ENCODE assay signal across 9 cellular contexts in the genomic region with DNA sequence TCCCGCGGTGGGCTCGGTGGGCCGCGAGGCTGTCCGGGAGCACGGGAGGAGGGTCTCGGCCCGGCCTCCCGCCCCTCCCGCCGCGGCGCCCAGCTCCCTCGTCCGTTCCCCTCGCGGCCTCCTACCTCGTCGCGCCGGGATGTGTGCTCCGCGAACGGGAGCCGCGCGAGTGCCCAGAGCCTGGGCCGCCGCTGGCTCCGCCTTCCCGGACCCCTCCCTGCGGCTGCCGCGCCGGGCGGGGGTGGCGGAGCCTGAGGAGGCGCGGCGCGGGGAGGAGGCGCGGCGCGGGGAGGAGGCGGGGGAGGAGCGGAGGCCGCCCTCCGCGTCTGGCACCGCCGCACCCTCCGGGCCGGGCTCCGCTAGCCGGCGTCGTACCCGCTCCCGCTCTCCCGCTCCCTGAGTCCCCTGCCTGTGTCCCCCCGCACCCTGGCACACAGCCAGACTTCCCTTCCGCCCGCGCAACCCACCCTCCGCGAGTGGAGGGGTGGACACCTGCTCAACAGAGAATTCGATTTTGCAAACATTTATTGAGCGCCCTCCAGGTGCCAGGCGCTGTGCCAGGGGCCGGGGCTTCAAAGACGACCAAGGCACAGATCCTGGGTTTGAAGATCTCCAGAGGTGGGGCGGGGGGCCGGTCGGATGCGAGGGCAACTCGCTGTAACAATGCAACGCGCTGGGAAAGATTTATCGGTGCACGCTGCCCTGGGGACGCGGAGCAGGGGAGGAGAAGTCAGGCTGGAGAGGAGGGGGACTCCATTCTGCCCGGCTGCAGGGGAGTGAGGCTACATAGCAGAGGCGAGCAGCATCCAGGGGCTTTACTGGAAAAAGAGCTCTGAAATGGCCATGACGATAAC. TPM values are rescaled to one million over a fixed set of nuclear protein-coding genes. Genes with fewer than 3 reads are reported as not detected.
DNase-seq lines count a peak whose midpoint lies in the region; ATAC-seq, FAIRE-seq and TF ChIP-seq lines count a peak whose summit lies in the region.
"Had no signal": no experiment of that assay in that cellular context is flagged by ENCODE, and none has a peak within 500 bp of the region (broad histone marks: within the 10 kb centered on the region; RNA-seq: fewer than 3 reads in every experiment).

A gene with protein sequence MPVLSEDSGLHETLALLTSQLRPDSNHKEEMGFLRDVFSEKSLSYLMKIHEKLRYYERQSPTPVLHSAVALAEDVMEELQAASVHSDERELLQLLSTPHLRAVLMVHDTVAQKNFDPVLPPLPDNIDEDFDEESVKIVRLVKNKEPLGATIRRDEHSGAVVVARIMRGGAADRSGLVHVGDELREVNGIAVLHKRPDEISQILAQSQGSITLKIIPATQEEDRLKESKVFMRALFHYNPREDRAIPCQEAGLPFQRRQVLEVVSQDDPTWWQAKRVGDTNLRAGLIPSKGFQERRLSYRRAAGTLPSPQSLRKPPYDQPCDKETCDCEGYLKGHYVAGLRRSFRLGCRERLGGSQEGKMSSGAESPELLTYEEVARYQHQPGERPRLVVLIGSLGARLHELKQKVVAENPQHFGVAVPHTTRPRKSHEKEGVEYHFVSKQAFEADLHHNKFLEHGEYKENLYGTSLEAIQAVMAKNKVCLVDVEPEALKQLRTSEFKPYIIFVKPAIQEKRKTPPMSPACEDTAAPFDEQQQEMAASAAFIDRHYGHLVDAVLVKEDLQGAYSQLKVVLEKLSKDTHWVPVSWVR (minus strand): TSS at position 171 of the 854 bp plus-strand sequence. CDS start 1,240 bp downstream, outside the sequence.

- no peak for FAIRE-seq in D721Med (lab: Jason Lieb, UNC)

- H3K36me3 Mint-ChIP-seq in T-helper 17 cell (ENCODE audit: low read depth) (no peaks in the 10 kb centered on the region), brain (no peaks in the 10 kb centered on the region)

- H3K4me1 Mint-ChIP-seq in T-helper 17 cell (peaks cover 10% of the 10 kb centered on the region), brain (peaks cover 29% of the 10 kb centered on the region)

- H3K27me3 Mint-ChIP-seq in T-helper 17 cell, result peaks cover 30% of the 10 kb centered on the region
- H3K27me3 Mint-ChIP-seq in brain, result peaks cover 9% of the 10 kb centered on the region

- TF ChIP-seq CTCF in D721Med (IDR thresholded peaks at IDR 0.05; ENCODE audit: insufficient read depth, missing control alignments) (no peak), Loucy (conservative IDR thresholded peaks at IDR 0.05; ENCODE audit: low read length) (no peak), brain (conservative IDR thresholded peaks at IDR 0.05) (no peak)

- H2AFZ ChIP-seq in Loucy (ENCODE audit: low read length), result peak within 1 kb of the TSS; percentile 68

- peak within 1 kb of the TSS; percentile 45 for H3K4me3 ChIP-seq in Loucy (ENCODE audit: low read length, poor library complexity, severe bottlenecking)

- H3K27me3 ChIP-seq in Loucy (ENCODE audit: insufficient read depth, low read length, poor library complexity, severe bottlenecking), result peaks cover 34% of the 10 kb centered on the region

- H3K9me3 Mint-ChIP-seq in brain, result peaks cover 4 to 11% (median 9%) of the 10 kb centered on the region in 5 experiments

- H3K4me1 ChIP-seq in Loucy (ENCODE audit: insufficient read depth, low read length, poor library complexity, severe bottlenecking), result no peaks in the 10 kb centered on the region

- H3K79me2 ChIP-seq in Loucy (ENCODE audit: insufficient read depth, low read length), result no peaks in the 10 kb centered on the region

- no peaks in the 10 kb centered on the region for H3K9me3 ChIP-seq in Loucy (ENCODE audit: insufficient read depth, low read depth, low read length)
- H3K9me3 ChIP-seq in T-helper 17 cell (ENCODE audit: control insufficient read depth, low read length, poor library complexity, severe bottlenecking), result no peaks in the 10 kb centered on the region

- no peak within 1 kb of the TSS for H3K9ac ChIP-seq in Loucy (ENCODE audit: low read depth, low read length, poor library complexity, severe bottlenecking)

- H3K4me3 Mint-ChIP-seq in T-helper 17 cell, result peak within 1 kb of the TSS; percentile 90
- H3K4me3 Mint-ChIP-seq in brain, result peak within 1 kb of the TSS; percentile 88 to 94 (median 91)

- H3K4me2 ChIP-seq in Loucy (ENCODE audit: low read depth, low read length, poor library complexity, severe bottlenecking), result peak within 1 kb of the TSS; percentile 62

- DNase-seq in D721Med (ENCODE audit: insufficient read length, low spot score), result peak; percentile 92
- peak; percentile 40 to 56 (median 48) for DNase-seq in T-helper 17 cell
- DNase-seq in hypothalamus (lab: John Stamatoyannopoulos, UW), result peak in 36 of 51 donors; percentile 6 to 82 (median 29)
- DNase-seq in putamen (ENCODE audit: low spot score), result peak; percentile 54
- DNase-seq in GM19240 (ENCODE audit: insufficient read length, low spot score), result no peak

- no peaks in the 10 kb centered on the region for H3K9me2 ChIP-seq in Loucy (replicated peaks; ENCODE audit: low read depth, low read length)

- H3K27ac Mint-ChIP-seq in T-helper 17 cell (no peak within 1 kb of the TSS), brain (peak within 1 kb of the TSS; percentile 80 to 98 (median 91))

- H3F3A ChIP-seq in Loucy (ENCODE audit: low read depth), result no peaks in the 10 kb centered on the region

- H4K20me1 ChIP-seq in Loucy (ENCODE audit: insufficient read depth, low read length, poor library complexity, severe bottlenecking), result no peaks in the 10 kb centered on the region

- no peaks in the 10 kb centered on the region for H3K36me3 ChIP-seq in Loucy (ENCODE audit: insufficient read depth, low read length)

- ATAC-seq in T-helper 17 cell (peak; percentile 94), GM21447 (IDR thresholded peaks at IDR 0.05; ENCODE audit: unreplicated experiment) (no peak)

RNA-seq across cellular contexts. Expression of the gene that starts here (rescaled TPM):
- under 1 TPM in 1 of 2 donors, not detected in 1; 0.90 TPM for total RNA-seq in T-helper 17 cell
- 1.4 TPM for polyA plus RNA-seq in brain (ENCODE audit: insufficient read depth, low read depth, low replicate concordance)
- total RNA-seq: T-helper 2 cell treated with Interferon-gamma antibody and Interleukin-4, amounts not matched to agents 100 ng/mL and 5 ng/mL, for 36 hours had no signal

Comparison
In these comparisons a context has a peak if more than half of its experiments do, and no peak if none do; other contexts are left out.
1. Peak in DNase-seq and ATAC-seq in T-helper 17 cell; RNA of the gene not detected or under 1 TPM.